In the genomic region with DNA sequence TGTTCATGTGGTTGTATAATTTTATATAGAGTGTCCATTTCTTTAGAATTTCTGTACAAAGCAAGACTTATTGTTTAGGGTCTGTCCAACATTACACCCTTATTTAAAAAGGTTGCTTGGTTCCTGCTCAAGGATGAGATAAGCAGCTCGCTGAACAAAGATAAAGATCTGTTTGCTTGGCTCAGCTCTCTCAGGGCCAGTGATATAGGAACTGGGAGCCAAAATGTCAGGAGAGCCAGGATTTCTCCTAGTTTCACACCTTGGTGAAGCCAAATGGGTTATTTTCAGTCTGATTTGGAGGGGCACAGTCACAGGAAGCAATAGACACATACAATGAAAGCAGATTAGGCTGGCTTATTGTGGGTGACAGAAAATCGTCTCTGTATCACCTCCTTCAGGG, we compare ENCODE assay signal across 18 cellular contexts.
DNase-seq lines count a peak whose midpoint lies in the region; ATAC-seq, FAIRE-seq and TF ChIP-seq lines count a peak whose summit lies in the region.
"Had no signal": no experiment of that assay in that cellular context is flagged by ENCODE, and none has a peak within 500 bp of the region (broad histone marks: within the 10 kb centered on the region; RNA-seq: fewer than 3 reads in every experiment).

No MANE protein-coding gene starts in this region.

- CTCF ChIA-PET in H1 (lab: Charles Lee; ENCODE audit: partially characterized antibody), result interaction anchor here (0.7 to 2.4 kb wide), 6 partner anchors 62 to 642 kb away, joined by 3 to 8 read pairs (median 3); no protein-coding TSS in a partner anchor

- H3K9me2 ChIP-seq in GM23338 (ENCODE audit: insufficient read depth), result no peaks in the 10 kb centered on the region

- DNase-seq in NCI-H2171 treated with DMSO at 0.1 percent for 48 hours (lab: John Stamatoyannopoulos, UW) (peak; percentile 3), NCI-H2171 (lab: John Stamatoyannopoulos, UW) (no peak), GM23338 (ENCODE audit: low spot score) (no peak), H1 (ENCODE audit: low read depth in 1 of 2, low spot score in 2 of 2) (no peak), aorta (no peak), iPS-NIHi11 (ENCODE audit: low spot score) (no peak), brain microvascular endothelial cell (no peak)
- DNase-seq: CD8-positive, alpha-beta T cell; COR-L47; DMS79; HCEC 1CT; HFFc6 had no signal

- H3K9me3 ChIP-seq in H1 (ENCODE audit: insufficient read depth in 2 of 2, low read depth in 1 of 2, low read length in 1 of 2), result no peaks in the 10 kb centered on the region
- H3K9me3 ChIP-seq in aorta (ENCODE audit: control insufficient read depth, low read length), result no peaks in the 10 kb centered on the region

- no peak overlapping the region for H3K27ac Mint-ChIP-seq in GM23338
- H3K27ac Mint-ChIP-seq: CD14-positive monocyte; CD8-positive, alpha-beta T cell; HFFc6 had no signal

- POLR2A ChIA-PET in H1 (lab: Charles Lee; ENCODE audit: partially characterized antibody), result no interaction called here

- H3K4me1 Mint-ChIP-seq in GM23338, result no peaks in the 10 kb centered on the region
- H3K4me1 Mint-ChIP-seq: CD14-positive monocyte had no signal

- TF ChIP-seq POLR2A in H1 (IDR thresholded peaks at IDR 0.05; ENCODE audit: control extremely low read depth in 1 of 2, low read depth in 2 of 2, low read length in 2 of 2), result no peak

- no peaks in the 10 kb centered on the region for H3K23me2 ChIP-seq in H1 (ENCODE audit: low read depth, low read length)

- no peaks in the 10 kb centered on the region for H3K79me2 ChIP-seq in GM23338 (replicated peaks; ENCODE audit: insufficient read depth)
- H3K79me2 ChIP-seq in H1 (ENCODE audit: control insufficient read depth in 1 of 2, insufficient read depth in 2 of 2, low read length in 2 of 2), result no peaks in the 10 kb centered on the region

- H3K4me3 ChIP-seq in GM23338 (no peak overlapping the region), H1 (ENCODE audit: extremely low read depth in 1 of 4, insufficient read depth in 2 of 4, low read depth in 3 of 4, low read length in 4 of 4) (no peak overlapping the region), aorta (ENCODE audit: low read length in 2 of 2) (no peak overlapping the region), brain microvascular endothelial cell (ENCODE audit: low read depth, low read length) (no peak overlapping the region)

- no peak overlapping the region for H3K18ac ChIP-seq in H1 (ENCODE audit: extremely low read depth, low read length)

- H3K79me1 ChIP-seq in H1 (ENCODE audit: low read depth, low read length), result no peaks in the 10 kb centered on the region

- H2AFZ ChIP-seq in GM23338 (0 out of 2 replicates have a peak overlapping the region, but pooled peaks have one; percentile 61), H1 (ENCODE audit: low read length) (peak overlapping the region; percentile 68; the same call in 1 of the 2 replicates)

- WGBS in H1 (ENCODE audit: extremely low coverage in 1 of 2, insufficient coverage in 1 of 2, insufficient read length in 1 of 2, insufficient replicate concordance in 2 of 2, low coverage in 1 of 2, low lambda C conversion rate in 2 of 2, missing lambda C conversion rate in 1 of 2), 2 experiments, result 77% methylated on average over 2 of the region's 2 CpGs; no CpG with 5 or more reads in 1 of the 2 experiments
- WGBS in aorta, 2 donors, result 21 to 24% methylated on average over 2 of the region's 2 CpGs

- no peak for TF ChIP-seq EP300 in H1 (IDR thresholded peaks at IDR 0.05; ENCODE audit: borderline replicate concordance in 1 of 2, low read depth in 2 of 2, low read length in 2 of 2)

- no peak overlapping the region for H4K8ac ChIP-seq in H1 (ENCODE audit: extremely low read depth, insufficient read depth, low read length)

- H2BK120ac ChIP-seq in H1 (replicated peaks; ENCODE audit: low read depth, low read length), result no peak overlapping the region

- H3K36me3 ChIP-seq in GM23338 (ENCODE audit: insufficient read depth), result no peaks in the 10 kb centered on the region
- H3K36me3 ChIP-seq in H1 (ENCODE audit: control insufficient read depth in 2 of 4, insufficient read depth in 4 of 4, low read length in 3 of 4), result no peaks in the 10 kb centered on the region
- no peaks in the 10 kb centered on the region for H3K36me3 ChIP-seq in aorta (ENCODE audit: control insufficient read depth in 1 of 2, insufficient read depth in 2 of 2, low read length in 1 of 2)
- H3K36me3 ChIP-seq in brain microvascular endothelial cell (replicated peaks), result no peaks in the 10 kb centered on the region

- H3K23ac ChIP-seq in H1 (ENCODE audit: insufficient read length), result no peak overlapping the region

- no peak overlapping the region for H3K4me2 ChIP-seq in GM23338
- H3K4me2 ChIP-seq in H1 (ENCODE audit: insufficient read depth in 1 of 2, low read depth in 2 of 2, low read length in 2 of 2), result no peak overlapping the region

- no peak overlapping the region for H2BK15ac ChIP-seq in H1 (ENCODE audit: low read length)

- H3K4me1 ChIP-seq in GM23338 (ENCODE audit: insufficient read depth) (no peaks in the 10 kb centered on the region), H1 (replicated peaks in 1 of 4; ENCODE audit: control insufficient read depth in 3 of 4, insufficient read depth in 4 of 4, low read length in 3 of 4) (no peaks in the 10 kb centered on the region), aorta (ENCODE audit: control insufficient read depth in 1 of 2, insufficient read depth in 2 of 2, low read length in 2 of 2) (no peaks in the 10 kb centered on the region)

- H2AK5ac ChIP-seq in H1 (ENCODE audit: low read depth, low read length), result no peak overlapping the region

- H3K4me3 Mint-ChIP-seq in GM23338, result no peak overlapping the region
- H3K4me3 Mint-ChIP-seq: CD14-positive monocyte; CD8-positive, alpha-beta T cell; HFFc6 had no signal

- H4K5ac ChIP-seq in H1 (ENCODE audit: insufficient read length, low read depth, low read length), result no peak overlapping the region

- ATAC-seq in GM23338, result no peak
- peak; percentile 50 for ATAC-seq in aorta (ENCODE audit: low FRiP score)
- no peak for ATAC-seq in GM21529 (IDR thresholded peaks at IDR 0.05; ENCODE audit: unreplicated experiment)
- ATAC-seq: CD8-positive, alpha-beta T cell had no signal

- TF ChIP-seq RAD21 in H1 (IDR thresholded peaks at IDR 0.05 in 1 of 2, conservative IDR thresholded peaks at IDR 0.05 in 1 of 2; ENCODE audit: low read depth in 2 of 2, low read length in 2 of 2), result no peak

- no peak overlapping the region for H3K9ac ChIP-seq in H1 (replicated peaks in 1 of 4; ENCODE audit: extremely low read depth in 1 of 4, low read depth in 3 of 4, low read length in 3 of 4)

- no peak overlapping the region for H2BK5ac ChIP-seq in H1 (ENCODE audit: low read depth, low read length)

- no peak overlapping the region for H3K14ac ChIP-seq in H1 (ENCODE audit: insufficient read length)

- FAIRE-seq in H1 (lab: Jason Lieb, UNC), result no peak
- FAIRE-seq: G401.6, GM12891 had no signal

- no peak overlapping the region for H3K4ac ChIP-seq in H1 (replicated peaks; ENCODE audit: insufficient read length, low read depth, low read length)

- no peaks in the 10 kb centered on the region for H3K27me3 Mint-ChIP-seq in GM23338 (ENCODE audit: insufficient read depth, low read depth, poor library complexity)

- no peak overlapping the region for H2BK12ac ChIP-seq in H1 (ENCODE audit: low read depth, low read length)

- no peaks in the 10 kb centered on the region for H3K9me3 Mint-ChIP-seq in GM23338
- H3K9me3 Mint-ChIP-seq: CD8-positive, alpha-beta T cell had no signal

- H4K91ac ChIP-seq in H1 (replicated peaks; ENCODE audit: insufficient read length, low read length), result no peak overlapping the region

- TF ChIP-seq CTCF in GM23338 (conservative IDR thresholded peaks at IDR 0.05; ENCODE audit: low read depth in 2 of 2) (no peak), H1 (IDR thresholded peaks at IDR 0.05; ENCODE audit: control extremely low read depth in 1 of 3, insufficient read depth in 1 of 3, low read depth in 1 of 3, low read length in 3 of 3) (no peak), brain microvascular endothelial cell (IDR thresholded peaks at IDR 0.05; ENCODE audit: low read depth, low read length, missing control alignments) (no peak)

- H3F3A ChIP-seq in GM23338 (replicated peaks; ENCODE audit: low read depth), result no peaks in the 10 kb centered on the region

- H3K27ac ChIP-seq in GM23338 (ENCODE audit: low read depth), result no peak overlapping the region
- no peak overlapping the region for H3K27ac ChIP-seq in H1 (ENCODE audit: low read depth, low read length)
- no peak overlapping the region for H3K27ac ChIP-seq in aorta (ENCODE audit: low read depth in 1 of 2, low read length in 2 of 2)
- H3K27ac ChIP-seq in brain microvascular endothelial cell, result no peak overlapping the region
- H3K27ac ChIP-seq: 22Rv1, HL-60 had no signal

- H4K20me1 ChIP-seq in GM23338 (replicated peaks; ENCODE audit: insufficient read depth) (no peaks in the 10 kb centered on the region), H1 (replicated peaks in 1 of 2; ENCODE audit: control insufficient read depth in 1 of 2, insufficient read depth in 2 of 2, low read length in 2 of 2) (no peaks in the 10 kb centered on the region)

- H3K36me3 Mint-ChIP-seq in GM23338 (ENCODE audit: low read depth), result no peaks in the 10 kb centered on the region
- H3K36me3 Mint-ChIP-seq: CD14-positive monocyte; CD8-positive, alpha-beta T cell had no signal

- no peak overlapping the region for H2BK20ac ChIP-seq in H1 (ENCODE audit: low read length)

- in situ Hi-C loops in brain microvascular endothelial cell (cut with HindIII; ENCODE audit: low pct_ligation_motif_present, low sequenced_read_pairs), result no loop called here

- H3K27me3 ChIP-seq in GM23338 (ENCODE audit: insufficient read depth) (no peaks in the 10 kb centered on the region), H1 (replicated peaks in 1 of 4; ENCODE audit: control insufficient read depth in 3 of 4, extremely low read depth in 1 of 4, insufficient read depth in 3 of 4, low read length in 3 of 4) (no peaks in the 10 kb centered on the region), aorta (ENCODE audit: control insufficient read depth in 1 of 2, insufficient read depth in 2 of 2, low read length in 1 of 2) (no peaks in the 10 kb centered on the region), brain microvascular endothelial cell (replicated peaks) (no peaks in the 10 kb centered on the region)

- intact Hi-C loops in aorta (cut with DNase I), result no loop called here

- no peak overlapping the region for H3K56ac ChIP-seq in H1 (replicated peaks; ENCODE audit: insufficient read length, low read depth, low read length)

TF ChIP-seq in H1, 55 proteins besides CTCF, POLR2A, EP300 and RAD21 (continues in another document):
- TF ChIP-seq RXRA (IDR thresholded peaks at IDR 0.05; ENCODE audit: insufficient read depth, low read depth, low read length), result no peak
- TF ChIP-seq RNF2 (IDR thresholded peaks at IDR 0.05; ENCODE audit: borderline replicate concordance, low read depth, low read length, missing control alignments, poor library complexity, severe bottlenecking), result no peak
- no peak for TF ChIP-seq SP1 (IDR thresholded peaks at IDR 0.05; ENCODE audit: low read depth, low read length)
- no peak for TF ChIP-seq KDM1A (IDR thresholded peaks at IDR 0.05; ENCODE audit: borderline replicate concordance, low read length)
- no peak for TF ChIP-seq TAF1 (IDR thresholded peaks at IDR 0.05; ENCODE audit: low read depth, low read length)
- no peak for TF ChIP-seq YY1 (IDR thresholded peaks at IDR 0.05; ENCODE audit: low read depth, low read length)
- TF ChIP-seq BCL11A (IDR thresholded peaks at IDR 0.05; ENCODE audit: low read depth in 2 of 2, low read length in 2 of 2), result no peak
- TF ChIP-seq JUN (IDR thresholded peaks at IDR 0.05; ENCODE audit: low read depth, low read length), result no peak
